ENCODE assay signal across 1 cellular context in genomic region chr3:48776854-48777253, GRCh38.
TF ChIP-seq lines count a peak whose summit lies in the region.

No MANE protein-coding gene starts in this region.

TF ChIP-seq in HepG2, 621 proteins besides CTCF, POLR2A, EP300 and RAD21 (continued from another document):
- no peak for TF ChIP-seq PAX8 (CRISPR knock-in tag; IDR thresholded peaks at IDR 0.05; ENCODE audit: borderline replicate concordance)
- TF ChIP-seq RFX5 (IDR thresholded peaks at IDR 0.05; ENCODE audit: low read depth, low read length): no peak
- TF ChIP-seq ZNF230 (CRISPR knock-in tag; IDR thresholded peaks at IDR 0.05): no peak
- no peak for TF ChIP-seq NR0B2 (CRISPR knock-in tag; IDR thresholded peaks at IDR 0.05)
- no peak for TF ChIP-seq TERF1 (CRISPR knock-in tag; IDR thresholded peaks at IDR 0.05)
- no peak for TF ChIP-seq HOXD1 (CRISPR knock-in tag; IDR thresholded peaks at IDR 0.05)
- no peak for TF ChIP-seq CBX2 (IDR thresholded peaks at IDR 0.05; ENCODE audit: low read depth, low read length)
- no peak for TF ChIP-seq CBX2 (CRISPR knock-in tag; IDR thresholded peaks at IDR 0.05; ENCODE audit: low read depth)
- TF ChIP-seq ZNF572 (CRISPR knock-in tag; IDR thresholded peaks at IDR 0.05): no peak
- no peak for TF ChIP-seq ZNF407 (CRISPR knock-in tag; IDR thresholded peaks at IDR 0.05; ENCODE audit: not compliant biosample characterization)
- TF ChIP-seq ZNF577 (CRISPR knock-in tag; IDR thresholded peaks at IDR 0.05; ENCODE audit: borderline replicate concordance, low read depth): no peak
- no peak for TF ChIP-seq CSRNP2 (CRISPR knock-in tag; conservative IDR thresholded peaks at IDR 0.05; ENCODE audit: low read depth)
- no peak for TF ChIP-seq ZBTB34 (CRISPR knock-in tag; IDR thresholded peaks at IDR 0.05)
